ENCODE assay signal across 8 cellular contexts in the genomic region with DNA sequence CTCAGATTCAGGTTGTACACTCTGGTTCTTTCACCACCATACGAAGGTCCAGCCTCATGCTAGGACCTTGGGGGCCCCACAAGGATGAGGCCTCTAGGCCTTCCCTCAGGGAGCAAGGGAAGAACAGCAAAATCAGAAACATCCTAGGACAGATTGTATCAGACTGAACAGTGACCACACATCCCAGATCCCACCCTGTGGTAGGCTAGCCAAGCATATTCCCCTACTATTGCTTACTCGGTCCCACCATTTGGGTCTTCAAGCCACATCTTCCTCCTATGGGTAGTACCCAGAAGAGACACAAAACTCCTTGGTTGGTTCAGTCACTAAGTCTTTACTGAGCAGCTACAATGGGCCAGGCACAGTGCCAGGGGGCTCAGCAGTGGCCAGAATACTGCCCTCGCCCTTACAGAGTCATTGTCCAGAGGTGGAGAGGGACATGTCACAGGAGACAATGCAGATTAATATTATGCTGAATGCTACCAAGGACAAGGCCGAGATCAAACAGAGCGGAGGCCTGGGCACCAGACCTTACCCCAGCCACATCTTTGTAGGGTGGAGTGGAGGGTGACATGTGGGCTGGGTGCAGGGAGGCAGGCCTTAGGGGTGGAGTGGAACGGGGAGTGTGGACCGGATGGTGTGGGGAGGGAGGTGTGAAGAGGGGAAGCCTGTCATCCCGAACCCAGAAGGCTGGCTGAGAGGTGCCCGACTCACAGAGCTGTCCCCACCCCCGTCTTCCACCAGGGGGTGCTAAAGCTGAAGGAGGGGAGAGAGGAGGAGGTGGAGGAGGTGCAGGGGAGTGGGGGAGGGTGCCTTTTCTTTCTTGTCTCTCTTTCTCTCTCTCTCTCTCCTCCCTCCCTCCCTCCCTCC. TPM values are rescaled to one million over a fixed set of nuclear protein-coding genes. Genes with fewer than 3 reads are reported as not detected.
DNase-seq lines count a peak whose midpoint lies in the region; ATAC-seq and TF ChIP-seq lines count a peak whose summit lies in the region.

No MANE protein-coding gene starts in this region.

- H3K9ac ChIP-seq in endodermal cell (ENCODE audit: extremely low read depth, low read length, poor library complexity, severe bottlenecking) = no peak overlapping the region

- no peaks in the 10 kb centered on the region for H3K79me2 ChIP-seq in ACC112 (ENCODE audit: control insufficient read depth, insufficient read depth, low read length, unreplicated experiment)

- TF ChIP-seq CTCF in endodermal cell (conservative IDR thresholded peaks at IDR 0.05) (peak; percentile 79), mucosa of descending colon (IDR thresholded peaks at IDR 0.05) (peak; percentile 76)

- H3K4me1 ChIP-seq in ACC112 (ENCODE audit: control insufficient read depth, insufficient read depth, low read length, unreplicated experiment) = peaks cover 45% of the 10 kb centered on the region
- H3K4me1 ChIP-seq in endodermal cell (ENCODE audit: control insufficient read depth, insufficient read depth, low read length) = no peaks in the 10 kb centered on the region
- peaks cover 33% of the 10 kb centered on the region for H3K4me1 ChIP-seq in mucosa of descending colon (ENCODE audit: low read depth)

- H3K27ac ChIP-seq in ACC112 (ENCODE audit: low read depth, low read length) = no peak overlapping the region
- H3K27ac ChIP-seq in endodermal cell (ENCODE audit: low read depth, low read length) = no peak overlapping the region

- no peak overlapping the region for H3K27ac Mint-ChIP-seq in endodermal cell

- intact Hi-C loops in mucosa of descending colon (cut with DNase I, micrococcal nuclease) = no loop called here

- ATAC-seq in GM18511 (IDR thresholded peaks at IDR 0.05; ENCODE audit: unreplicated experiment) (peak; percentile 85), HG03521 (IDR thresholded peaks at IDR 0.05; ENCODE audit: unreplicated experiment) (peak; percentile 55), mucosa of descending colon (peak; percentile 82)

- H3K36me3 Mint-ChIP-seq in endodermal cell (ENCODE audit: low read depth) = no peaks in the 10 kb centered on the region

- peaks cover 9% of the 10 kb centered on the region for H3K4me1 Mint-ChIP-seq in endodermal cell

- H3K4me3 Mint-ChIP-seq in endodermal cell = no peak overlapping the region

- H3K27me3 Mint-ChIP-seq in endodermal cell (ENCODE audit: insufficient read depth) = peaks cover 12% of the 10 kb centered on the region

- 64 to 100% methylated on average over 3 to 8 of the region's 10 CpGs for WGBS in endodermal cell (ENCODE audit: insufficient coverage in 1 of 2, insufficient read length in 1 of 2), 2 experiments

- H3K9me3 ChIP-seq in endodermal cell (ENCODE audit: control insufficient read depth, low read length) (no peaks in the 10 kb centered on the region), mucosa of descending colon (no peaks in the 10 kb centered on the region)

- H3K36me3 ChIP-seq in ACC112 (ENCODE audit: insufficient read depth, low read length) (no peaks in the 10 kb centered on the region), endodermal cell (ENCODE audit: control insufficient read depth, insufficient read depth, low read length) (no peaks in the 10 kb centered on the region), mucosa of descending colon (ENCODE audit: low read depth) (no peaks in the 10 kb centered on the region)

- DNase-seq in NOMO-1 (lab: John Stamatoyannopoulos, UW; ENCODE audit: unreplicated experiment in 2 of 2) (peak; percentile 70 to 74), endodermal cell (peak; percentile 95), mucosa of descending colon (peak; percentile 88 to 91 (median 90))
- peak; percentile 83 to 84 for DNase-seq in activated CD8-positive, alpha-beta memory T cell treated with anti-CD3 and anti-CD28 coated beads for 4 hours (ENCODE audit: low read depth in 2 of 2)
- DNase-seq in stimulated activated CD8-positive, alpha-beta memory T cell treated with anti-CD3 and anti-CD28 coated beads, Interleukin-4, amount 100 ng/mL, for 48 hours = peak; percentile 93

- no peaks in the 10 kb centered on the region for H3K9me3 Mint-ChIP-seq in endodermal cell

- H2AFZ ChIP-seq in ACC112 (ENCODE audit: low read length, unreplicated experiment) = peak overlapping the region; percentile 87

- H3K4me3 ChIP-seq in ACC112 (ENCODE audit: low read depth, low read length) (no peak overlapping the region), endodermal cell (ENCODE audit: low read length) (no peak overlapping the region), mucosa of descending colon (no peak overlapping the region)

- H3K27me3 ChIP-seq in ACC112 (ENCODE audit: insufficient read depth, low read length) (no peaks in the 10 kb centered on the region), endodermal cell (ENCODE audit: control insufficient read depth, insufficient read depth, low read length, poor library complexity, severe bottlenecking) (peaks cover 6% of the 10 kb centered on the region)

RNA-seq across cellular contexts. Expression of a gene that starts 6.8 kb away (rescaled TPM):
- total RNA-seq in endodermal cell = 10 to 100 TPM; 14.6 to 16.0 TPM
- 3.1 TPM for polyA plus RNA-seq in endodermal cell (2013, experiment 1 of 2)
- polyA plus RNA-seq in endodermal cell (2013, experiment 2 of 2) = 2.1 TPM
- total RNA-seq in mucosa of descending colon = 100 to 1,000 TPM in 2 of 3 donors, 10 to 100 TPM in 1; 82.7 to 173 (median 157) TPM

Comparison
In these comparisons a context has a peak if more than half of its experiments do, and no peak if none do; other contexts are left out.
1. RNA of a gene that starts 6.8 kb away (total RNA-seq): 82.7 to 173 TPM in mucosa of descending colon; 14.6 to 16.0 TPM in endodermal cell; every median in the first group is over 4 times any median in the second.
2. Peak in every context shown above with its lines, with median percentiles within 50 percentile points of each other: ATAC-seq and DNase-seq.